In the genomic region with DNA sequence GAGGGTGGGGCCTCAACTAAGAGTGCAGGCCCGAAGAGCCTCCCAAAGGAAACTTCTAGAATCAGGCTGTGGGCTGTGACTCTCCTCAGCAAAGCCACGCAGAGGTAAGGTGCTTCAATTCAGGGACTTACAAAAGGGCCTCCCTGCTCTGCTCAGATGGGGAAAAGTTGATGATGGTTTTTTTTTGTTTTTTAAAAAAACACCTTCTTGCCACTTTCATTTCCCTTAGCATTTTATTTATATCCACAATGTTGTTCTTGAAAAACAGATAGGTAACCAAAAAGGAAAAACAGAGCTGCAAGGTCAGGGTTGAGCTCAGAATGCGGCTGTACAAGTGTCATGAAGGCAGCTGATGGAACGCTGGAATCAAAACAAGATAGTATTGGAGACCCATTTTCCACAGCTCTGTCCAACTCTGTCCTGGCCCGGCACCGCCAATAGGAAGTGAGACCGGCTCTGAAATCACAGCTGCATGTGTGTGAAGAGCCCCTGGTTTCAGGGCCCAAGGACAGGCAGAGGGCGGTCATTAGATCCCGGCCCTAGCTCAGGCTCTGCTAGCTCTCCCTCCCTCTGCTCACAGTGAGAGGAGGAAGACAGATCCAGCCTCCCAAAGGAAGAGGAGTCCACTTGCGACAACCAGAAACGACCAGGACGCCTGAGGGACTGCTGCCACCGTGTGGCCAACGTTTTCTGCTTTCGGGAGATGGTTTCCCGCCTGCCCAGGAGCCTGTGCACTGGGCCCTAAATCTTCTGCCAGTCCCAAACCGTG, we compare ENCODE assay signal across 8 cellular contexts.
A peak's percentile ranks its signal among the peaks of the same experiment; 100 is the strongest.
DNase-seq lines count a peak whose midpoint lies in the region; ATAC-seq lines count a peak whose summit lies in the region.

No MANE protein-coding gene starts in this region.

- peaks cover 44% of the 10 kb centered on the region for H3K4me1 Mint-ChIP-seq in central memory CD8-positive, alpha-beta T cell

- H3K36me3 Mint-ChIP-seq in central memory CD8-positive, alpha-beta T cell (ENCODE audit: insufficient read depth): peaks cover 22% of the 10 kb centered on the region

- DNase-seq in NCI-H1417 (lab: John Stamatoyannopoulos, UW): peak in 2 of 3 experiments; percentile 19 to 27
- DNase-seq in NCI-H1417 treated with DMSO at 0.1 percent for 48 hours (lab: John Stamatoyannopoulos, UW): no peak
- DNase-seq in NCI-H2081 treated with DMSO at 0.1 percent for 48 hours (lab: John Stamatoyannopoulos, UW): peak; percentile 8
- peak; percentile 62 to 68 for DNase-seq in central memory CD8-positive, alpha-beta T cell (ENCODE audit: low spot score in 2 of 2)
- DNase-seq in kidney glomerular epithelial cell (lab: John Stamatoyannopoulos, UW): peak; percentile 51
- DNase-seq in stimulated activated CD4-positive, alpha-beta T cell treated with anti-CD3 and anti-CD28 coated beads, Interleukin-12 subunit alpha, Interleukin-12 subunit beta, amount 100 ng/mL, for 48 hours (ENCODE audit: low read depth in 2 of 3, low spot score in 1 of 3): peak; percentile 44 to 76 (median 65)
- DNase-seq in NCI-H526 treated with DMSO at 0.1 percent for 48 hours (lab: John Stamatoyannopoulos, UW): no peak

- H3K4me3 Mint-ChIP-seq in central memory CD8-positive, alpha-beta T cell: peak overlapping the region; percentile 58

- ATAC-seq in activated CD4-positive, CD25-positive, alpha-beta regulatory T cell treated with anti-CD3 and anti-CD28 coated beads, Interleukin-2, amount 50 U/mL, for 24 hours: peak; percentile 61 to 68
- ATAC-seq in central memory CD8-positive, alpha-beta T cell (replicated peaks; ENCODE audit: extremely low read depth, poor library complexity, severe bottlenecking): peak; percentile 72

- H3K9me3 Mint-ChIP-seq in central memory CD8-positive, alpha-beta T cell: no peaks in the 10 kb centered on the region

- H3K27ac Mint-ChIP-seq in central memory CD8-positive, alpha-beta T cell (ENCODE audit: low read depth): peak overlapping the region; percentile 72

- H3K27me3 Mint-ChIP-seq in central memory CD8-positive, alpha-beta T cell: no peaks in the 10 kb centered on the region

Comparison
In these comparisons a context has a peak if more than half of its experiments do, and no peak if none do; other contexts are left out.
1. DNase-seq: peak in NCI-H1417 (2 of 3), NCI-H2081 treated with DMSO at 0.1 percent for 48 hours (single experiment), central memory CD8-positive, alpha-beta T cell (2 of 2), kidney glomerular epithelial cell (single experiment) and stimulated activated CD4-positive, alpha-beta T cell treated with anti-CD3 and anti-CD28 coated beads, Interleukin-12 subunit alpha, Interleukin-12 subunit beta, amount 100 ng/mL, for 48 hours (3 of 3); none in NCI-H1417 treated with DMSO at 0.1 percent for 48 hours (single experiment) and NCI-H526 treated with DMSO at 0.1 percent for 48 hours (single experiment).